ENCODE assay signal across 19 cellular contexts in the genomic region with DNA sequence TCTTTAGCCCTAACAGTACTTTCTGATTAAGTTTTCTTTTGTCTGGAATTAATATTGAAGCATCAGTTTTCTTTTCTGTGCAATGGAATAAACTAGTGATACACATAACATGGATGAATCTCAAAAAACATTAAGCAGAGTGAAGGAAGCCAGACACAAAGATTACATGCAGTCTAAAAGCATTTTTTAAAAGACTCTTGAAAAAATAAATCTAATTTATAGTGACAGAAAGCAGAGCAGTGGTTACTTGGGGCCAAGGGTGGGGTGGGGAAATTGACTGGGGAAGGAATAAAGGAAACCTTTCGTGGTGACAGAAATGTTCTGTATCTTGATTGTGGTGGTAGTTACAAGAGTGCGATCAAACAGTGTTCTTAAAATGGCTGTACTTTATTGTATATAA. TPM values are rescaled to one million over a fixed set of nuclear protein-coding genes. Genes with fewer than 3 reads are reported as not detected.
"Had no signal": no experiment of that assay in that cellular context is flagged by ENCODE, and none has a peak within 500 bp of the region (broad histone marks: within the 10 kb centered on the region; RNA-seq: fewer than 3 reads in every experiment).

No MANE protein-coding gene starts in this region.

- H3K36me3 ChIP-seq: MG63, SJSA1 had no signal

- H3K27me3 ChIP-seq: MG63, SJSA1 had no signal

- H3K9me3 ChIP-seq: MG63, SJSA1 had no signal

- DNase-seq: IMR-90, Karpas-422, KG1, MG63, NCI-H1092, NCI-H1436, NCI-H187, NCI-H2029, NCI-H2081 treated with DMSO at 0.1 percent for 48 hours, NCI-H2171, NCI-H345, NCI-H524, NCI-H526 treated with DMSO at 0.1 percent for 48 hours, NCI-H774, Right ventricle myocardium superior, RPMI8226, SIG-M5 had no signal

- H3K27ac ChIP-seq: SJSA1 had no signal

- H3K4me3 ChIP-seq: MG63, SJSA1 had no signal

RNA-seq across cellular contexts. Expression of gene ST6GALNAC3, which starts 20.2 kb away (rescaled TPM):
- total RNA-seq: HepG2 had no signal
- polyA plus RNA-seq: HepG2 had no signal
